Comparison of ENCODE assay signal across 1 cellular context in genomic region chr10:17801507-17801906, GRCh38.
TF ChIP-seq lines count a peak whose summit lies in the region.

No MANE protein-coding gene starts in this region.

TF ChIP-seq in GM12878, 131 proteins besides CTCF, POLR2A, EP300 and RAD21:
- TF ChIP-seq STAT1 (conservative IDR thresholded peaks at IDR 0.05) (no peak), SMAD1 (IDR thresholded peaks at IDR 0.05; ENCODE audit: low read depth, partially characterized antibody) (no peak), PAX5 (IDR thresholded peaks at IDR 0.05; ENCODE audit: borderline replicate concordance, low read depth, low read length) (no peak), GATAD2B (conservative IDR thresholded peaks at IDR 0.05; ENCODE audit: low read depth) (no peak), RCOR1 (conservative IDR thresholded peaks at IDR 0.05; ENCODE audit: low read depth, low read length) (no peak), CREM (IDR thresholded peaks at IDR 0.05; ENCODE audit: low read depth) (no peak)
- TF ChIP-seq, protein P1, sequence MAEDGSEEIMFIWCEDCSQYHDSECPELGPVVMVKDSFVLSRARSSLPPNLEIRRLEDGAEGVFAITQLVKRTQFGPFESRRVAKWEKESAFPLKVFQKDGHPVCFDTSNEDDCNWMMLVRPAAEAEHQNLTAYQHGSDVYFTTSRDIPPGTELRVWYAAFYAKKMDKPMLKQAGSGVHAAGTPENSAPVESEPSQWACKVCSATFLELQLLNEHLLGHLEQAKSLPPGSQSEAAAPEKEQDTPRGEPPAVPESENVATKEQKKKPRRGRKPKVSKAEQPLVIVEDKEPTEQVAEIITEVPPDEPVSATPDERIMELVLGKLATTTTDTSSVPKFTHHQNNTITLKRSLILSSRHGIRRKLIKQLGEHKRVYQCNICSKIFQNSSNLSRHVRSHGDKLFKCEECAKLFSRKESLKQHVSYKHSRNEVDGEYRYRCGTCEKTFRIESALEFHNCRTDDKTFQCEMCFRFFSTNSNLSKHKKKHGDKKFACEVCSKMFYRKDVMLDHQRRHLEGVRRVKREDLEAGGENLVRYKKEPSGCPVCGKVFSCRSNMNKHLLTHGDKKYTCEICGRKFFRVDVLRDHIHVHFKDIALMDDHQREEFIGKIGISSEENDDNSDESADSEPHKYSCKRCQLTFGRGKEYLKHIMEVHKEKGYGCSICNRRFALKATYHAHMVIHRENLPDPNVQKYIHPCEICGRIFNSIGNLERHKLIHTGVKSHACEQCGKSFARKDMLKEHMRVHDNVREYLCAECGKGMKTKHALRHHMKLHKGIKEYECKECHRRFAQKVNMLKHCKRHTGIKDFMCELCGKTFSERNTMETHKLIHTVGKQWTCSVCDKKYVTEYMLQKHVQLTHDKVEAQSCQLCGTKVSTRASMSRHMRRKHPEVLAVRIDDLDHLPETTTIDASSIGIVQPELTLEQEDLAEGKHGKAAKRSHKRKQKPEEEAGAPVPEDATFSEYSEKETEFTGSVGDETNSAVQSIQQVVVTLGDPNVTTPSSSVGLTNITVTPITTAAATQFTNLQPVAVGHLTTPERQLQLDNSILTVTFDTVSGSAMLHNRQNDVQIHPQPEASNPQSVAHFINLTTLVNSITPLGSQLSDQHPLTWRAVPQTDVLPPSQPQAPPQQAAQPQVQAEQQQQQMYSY (CRISPR knock-in tag; IDR thresholded peaks at IDR 0.05), result no peak
- TF ChIP-seq, protein P2, sequence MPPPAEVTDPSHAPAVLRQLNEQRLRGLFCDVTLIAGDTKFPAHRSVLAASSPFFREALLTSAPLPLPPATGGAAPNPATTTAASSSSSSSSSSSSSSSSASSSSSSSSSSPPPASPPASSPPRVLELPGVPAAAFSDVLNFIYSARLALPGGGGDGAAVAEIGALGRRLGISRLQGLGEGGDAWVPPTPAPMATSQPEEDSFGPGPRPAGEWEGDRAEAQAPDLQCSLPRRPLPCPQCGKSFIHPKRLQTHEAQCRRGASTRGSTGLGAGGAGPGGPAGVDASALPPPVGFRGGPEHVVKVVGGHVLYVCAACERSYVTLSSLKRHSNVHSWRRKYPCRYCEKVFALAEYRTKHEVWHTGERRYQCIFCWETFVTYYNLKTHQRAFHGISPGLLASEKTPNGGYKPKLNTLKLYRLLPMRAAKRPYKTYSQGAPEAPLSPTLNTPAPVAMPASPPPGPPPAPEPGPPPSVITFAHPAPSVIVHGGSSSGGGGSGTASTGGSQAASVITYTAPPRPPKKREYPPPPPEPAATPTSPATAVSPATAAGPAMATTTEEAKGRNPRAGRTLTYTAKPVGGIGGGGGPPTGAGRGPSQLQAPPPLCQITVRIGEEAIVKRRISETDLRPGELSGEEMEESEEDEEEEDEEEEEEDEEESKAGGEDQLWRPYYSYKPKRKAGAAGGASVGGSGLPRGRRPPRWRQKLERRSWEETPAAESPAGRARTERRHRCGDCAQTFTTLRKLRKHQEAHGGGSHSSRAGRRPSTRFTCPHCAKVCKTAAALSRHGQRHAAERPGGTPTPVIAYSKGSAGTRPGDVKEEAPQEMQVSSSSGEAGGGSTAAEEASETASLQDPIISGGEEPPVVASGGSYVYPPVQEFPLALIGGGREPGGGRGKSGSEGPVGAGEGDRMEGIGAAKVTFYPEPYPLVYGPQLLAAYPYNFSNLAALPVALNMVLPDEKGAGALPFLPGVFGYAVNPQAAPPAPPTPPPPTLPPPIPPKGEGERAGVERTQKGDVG (CRISPR knock-in tag; IDR thresholded peaks at IDR 0.05), result no peak
